ENCODE assay signal across 17 cellular contexts in the genomic region with DNA sequence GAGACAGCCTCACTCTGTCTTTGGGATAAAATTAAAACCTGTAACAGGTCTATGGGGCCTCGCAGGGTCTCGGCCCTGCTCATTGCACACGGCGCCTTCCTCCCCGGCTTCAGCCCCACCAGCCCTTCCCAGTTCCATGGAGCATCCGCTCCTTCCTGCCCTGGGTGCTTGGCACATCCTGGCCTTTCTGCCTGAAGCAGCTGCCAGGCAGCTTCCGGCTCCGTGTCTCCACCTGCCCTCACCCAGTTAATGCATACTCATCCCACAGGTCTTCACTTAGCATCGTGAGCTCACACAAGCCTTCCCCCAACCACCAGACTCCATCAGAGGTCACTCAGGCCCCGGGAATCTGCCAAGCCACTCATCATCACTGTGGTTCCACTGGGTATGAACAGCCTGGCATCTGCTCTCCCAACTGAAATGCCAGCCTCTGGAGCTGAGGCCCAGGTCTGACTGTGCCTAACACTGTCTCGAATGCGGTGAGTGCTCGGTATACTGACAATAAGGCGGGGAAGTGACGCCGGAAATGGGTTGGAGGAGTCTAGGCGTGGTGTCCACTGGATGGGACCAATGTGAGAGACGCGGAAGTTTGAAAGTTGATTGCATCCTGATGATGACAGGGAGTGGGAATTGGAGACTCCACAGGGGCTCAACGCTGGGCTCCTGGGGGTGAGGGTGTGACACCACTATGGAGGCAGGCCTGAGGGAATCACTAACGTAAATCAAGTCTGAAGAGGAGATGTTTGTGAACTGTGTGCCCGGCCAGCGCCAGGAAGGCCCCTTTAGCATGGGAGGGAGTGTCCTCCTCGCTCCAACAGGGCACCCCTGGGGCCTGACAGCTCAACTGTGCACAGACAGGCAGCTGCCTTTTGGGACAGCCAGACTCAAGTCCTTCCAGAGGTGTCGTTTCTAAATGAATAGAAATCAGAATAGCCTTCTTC.
"Had no signal": no experiment of that assay in that cellular context is flagged by ENCODE, and none has a peak within 500 bp of the region (broad histone marks: within the 10 kb centered on the region; RNA-seq: fewer than 3 reads in every experiment).

No MANE protein-coding gene starts in this region.

- H3K27ac ChIP-seq: lower lobe of right lung, ovary, thyroid gland had no signal

- H3K4me1 Mint-ChIP-seq: stimulated activated memory B cell treated with anti-CD40 and anti-IgM and Interleukin-4, amounts not matched to agents 10 μg/mL and 1 μg/mL and 100 μg/mL, for 72 hours had no signal

- H3K36me3 ChIP-seq: ascending aorta, lower lobe of right lung, ovary, spleen, thyroid gland had no signal

- FAIRE-seq: bronchial epithelial cell, urothelium cell line had no signal

- DNase-seq: activated CD4-positive, alpha-beta T cell treated with anti-CD3 and anti-CD28 coated beads for 48 hours; activated CD4-positive, CD25-positive, alpha-beta regulatory T cell; activated CD8-positive, alpha-beta T cell treated with anti-CD3 and anti-CD28 coated beads, Interleukin-2, amount 10 ng/mL, durations not matched to agents 7 days and 5 days; activated naive CD4-positive, alpha-beta T cell treated with anti-CD3 and anti-CD28 coated beads for 36 hours; activated T-cell treated with anti-CD3 and anti-CD28 coated beads, Interleukin-2, amount 50 U/mL, for 4 hours; dermis blood vessel endothelial cell; effector memory CD4-positive, alpha-beta T cell; lower lobe of right lung; ovary; spleen; stimulated activated CD4-positive, alpha-beta T cell treated with anti-CD3 and anti-CD28 coated beads, Interleukin-4, amount 100 ng/mL, for 4 hours; T1000; thyroid gland had no signal

- H3K4me3 Mint-ChIP-seq: activated CD8-positive, alpha-beta T cell treated with anti-CD3 and anti-CD28 coated beads, Interleukin-2, amount 10 ng/mL, durations not matched to agents 7 days and 5 days; activated naive CD4-positive, alpha-beta T cell treated with anti-CD3 and anti-CD28 coated beads for 36 hours; activated T-cell treated with anti-CD3 and anti-CD28 coated beads, Interleukin-2, amount 50 U/mL, for 4 hours; stimulated activated memory B cell treated with anti-CD40 and anti-IgM and Interleukin-4, amounts not matched to agents 10 μg/mL and 1 μg/mL and 100 μg/mL, for 72 hours had no signal

- H3K36me3 Mint-ChIP-seq: stimulated activated memory B cell treated with anti-CD40 and anti-IgM and Interleukin-4, amounts not matched to agents 10 μg/mL and 1 μg/mL and 100 μg/mL, for 72 hours had no signal

- H3K9me3 Mint-ChIP-seq: activated naive CD4-positive, alpha-beta T cell treated with anti-CD3 and anti-CD28 coated beads for 36 hours; activated T-cell treated with anti-CD3 and anti-CD28 coated beads, Interleukin-2, amount 50 U/mL, for 4 hours; stimulated activated memory B cell treated with anti-CD40 and anti-IgM and Interleukin-4, amounts not matched to agents 10 μg/mL and 1 μg/mL and 100 μg/mL, for 72 hours had no signal

- H3K27ac Mint-ChIP-seq: activated CD8-positive, alpha-beta T cell treated with anti-CD3 and anti-CD28 coated beads, Interleukin-2, amount 10 ng/mL, durations not matched to agents 7 days and 5 days; activated naive CD4-positive, alpha-beta T cell treated with anti-CD3 and anti-CD28 coated beads for 36 hours; stimulated activated memory B cell treated with anti-CD40 and anti-IgM and Interleukin-4, amounts not matched to agents 10 μg/mL and 1 μg/mL and 100 μg/mL, for 72 hours had no signal

- H3K27me3 ChIP-seq: ascending aorta, ovary, spleen, thyroid gland had no signal

- ATAC-seq: activated CD8-positive, alpha-beta T cell treated with anti-CD3 and anti-CD28 coated beads, Interleukin-2, amount 10 ng/mL, durations not matched to agents 7 days and 5 days; activated T-cell treated with anti-CD3 and anti-CD28 coated beads, Interleukin-2, amount 50 U/mL, for 4 hours; lower lobe of right lung; stimulated activated memory B cell treated with anti-CD40 and anti-IgM and Interleukin-4, amounts not matched to agents 10 μg/mL and 1 μg/mL and 100 μg/mL, for 72 hours had no signal

- H3K4me3 ChIP-seq: ascending aorta, lower lobe of right lung, ovary, spleen, thyroid gland had no signal

- H3K9me3 ChIP-seq: ascending aorta, lower lobe of right lung, ovary, spleen, thyroid gland had no signal
